9 cellular contexts compared by ENCODE assay signal in genomic region chr13:100269837-100270236, GRCh38.
DNase-seq lines count a peak whose midpoint lies in the region; ATAC-seq and TF ChIP-seq lines count a peak whose summit lies in the region.
"Had no signal": no experiment of that assay in that cellular context is flagged by ENCODE, and none has a peak within 500 bp of the region (broad histone marks: within the 10 kb centered on the region; RNA-seq: fewer than 3 reads in every experiment).

No MANE protein-coding gene starts in this region.

- no peak overlapping the region for H3K9ac ChIP-seq in PC-3 (ENCODE audit: low read length)
- H3K9ac ChIP-seq in fibroblast of lung (ENCODE audit: insufficient read depth, low read length): no peak overlapping the region
- H3K9ac ChIP-seq in Karpas-422 (ENCODE audit: low read length): no peak overlapping the region

- no peak overlapping the region for H3K4me3 Mint-ChIP-seq in nephron progenitor cell
- H3K4me3 Mint-ChIP-seq: CD4-positive, CD25-positive, alpha-beta regulatory T cell had no signal

- peak; percentile 55 for DNase-seq in AG08395 (ENCODE audit: low spot score)
- DNase-seq in PC-3: peak; percentile 27
- peak; percentile 61 to 89 for DNase-seq in fibroblast of lung (ENCODE audit: low read depth in 2 of 2)
- no peak for DNase-seq in nephron progenitor cell
- DNase-seq in mesenteric fat pad (ENCODE audit: low spot score): no peak
- no peak for DNase-seq in kidney glomerular epithelial cell (lab: John Stamatoyannopoulos, UW)
- DNase-seq in NCI-H526 treated with DMSO at 0.1 percent for 48 hours (lab: John Stamatoyannopoulos, UW): no peak
- DNase-seq in Karpas-422: no peak
- DNase-seq: CD4-positive, CD25-positive, alpha-beta regulatory T cell had no signal

- H3K27me3 Mint-ChIP-seq in nephron progenitor cell (ENCODE audit: low read depth, poor library complexity): no peaks in the 10 kb centered on the region
- H3K27me3 Mint-ChIP-seq: CD4-positive, CD25-positive, alpha-beta regulatory T cell had no signal

- H3K4me1 ChIP-seq in PC-3 (ENCODE audit: insufficient read depth, low read length): no peaks in the 10 kb centered on the region
- H3K4me1 ChIP-seq in fibroblast of lung (ENCODE audit: control insufficient read depth, extremely low read depth, insufficient read depth, low read length): no peaks in the 10 kb centered on the region
- no peaks in the 10 kb centered on the region for H3K4me1 ChIP-seq in Karpas-422 (ENCODE audit: low read length)

- H3K4me2 ChIP-seq in PC-3 (ENCODE audit: low read length) (no peak overlapping the region), fibroblast of lung (ENCODE audit: extremely low read depth, insufficient read depth, low read length) (no peak overlapping the region), Karpas-422 (ENCODE audit: low read depth, low read length, poor library complexity, severe bottlenecking) (no peak overlapping the region)

- no peak overlapping the region for H2AFZ ChIP-seq in PC-3 (ENCODE audit: low read length)
- H2AFZ ChIP-seq in fibroblast of lung (ENCODE audit: low read length): peak overlapping the region; percentile 15
- no peak overlapping the region for H2AFZ ChIP-seq in Karpas-422 (ENCODE audit: low read length)

- no TSS peak for BruUV-seq in PC-3 (replicated peaks; lab: Mats Ljungman, UMichigan)

- H3K79me2 ChIP-seq in PC-3 (ENCODE audit: low read length): no peaks in the 10 kb centered on the region
- H3K79me2 ChIP-seq in fibroblast of lung (ENCODE audit: control insufficient read depth, insufficient read depth, low read length): no peaks in the 10 kb centered on the region
- H3K79me2 ChIP-seq in Karpas-422 (ENCODE audit: low read length): no peaks in the 10 kb centered on the region

- H3K27me3 ChIP-seq in PC-3 (ENCODE audit: low read length) (no peaks in the 10 kb centered on the region), fibroblast of lung (ENCODE audit: control insufficient read depth, insufficient read depth, low read length) (no peaks in the 10 kb centered on the region), Karpas-422 (ENCODE audit: low read length) (no peaks in the 10 kb centered on the region)

- no peaks in the 10 kb centered on the region for H3K36me3 ChIP-seq in PC-3 (ENCODE audit: low read depth, low read length)
- no peaks in the 10 kb centered on the region for H3K36me3 ChIP-seq in fibroblast of lung (ENCODE audit: control insufficient read depth, insufficient read depth, low read length)
- no peaks in the 10 kb centered on the region for H3K36me3 ChIP-seq in Karpas-422 (ENCODE audit: insufficient read depth, low read length)

- no peaks in the 10 kb centered on the region for H3K4me1 Mint-ChIP-seq in nephron progenitor cell
- H3K4me1 Mint-ChIP-seq: CD4-positive, CD25-positive, alpha-beta regulatory T cell had no signal

- no peaks in the 10 kb centered on the region for H3F3A ChIP-seq in PC-3 (ENCODE audit: low read length, unreplicated experiment)

- ATAC-seq in PC-3: peak; percentile 29

- no peaks in the 10 kb centered on the region for H3K9me3 ChIP-seq in PC-3 (ENCODE audit: low read length)
- no peaks in the 10 kb centered on the region for H3K9me3 ChIP-seq in fibroblast of lung (ENCODE audit: control insufficient read depth, insufficient read depth, low read depth, low read length)
- H3K9me3 ChIP-seq in Karpas-422 (ENCODE audit: low read length): no peaks in the 10 kb centered on the region

- H4K20me1 ChIP-seq in PC-3 (ENCODE audit: low read length) (no peaks in the 10 kb centered on the region), fibroblast of lung (ENCODE audit: control insufficient read depth, extremely low read depth, insufficient read depth, low read length) (no peaks in the 10 kb centered on the region), Karpas-422 (ENCODE audit: insufficient read depth, low read depth, low read length) (no peaks in the 10 kb centered on the region)

- no peak overlapping the region for H3K4me3 ChIP-seq in PC-3 (ENCODE audit: low read length)
- H3K4me3 ChIP-seq in fibroblast of lung (replicated peaks in 1 of 4; ENCODE audit: control extremely low read depth in 1 of 4, insufficient read depth in 1 of 4, low read depth in 3 of 4, low read length in 4 of 4): no peak overlapping the region
- H3K4me3 ChIP-seq in Karpas-422 (ENCODE audit: low read length): no peak overlapping the region

- H3K9me2 ChIP-seq in PC-3 (replicated peaks; ENCODE audit: low read length) (no peaks in the 10 kb centered on the region), Karpas-422 (replicated peaks; ENCODE audit: insufficient read depth, low read length) (no peaks in the 10 kb centered on the region)

- peaks cover 42% of the 10 kb centered on the region for H3K36me3 Mint-ChIP-seq in nephron progenitor cell (ENCODE audit: low read depth)

- H3K9me3 Mint-ChIP-seq in nephron progenitor cell: no peaks in the 10 kb centered on the region

- intact Hi-C loops in PC-3 (cut with micrococcal nuclease): no loop called here

- TF ChIP-seq CTCF in PC-3 (conservative IDR thresholded peaks at IDR 0.05; ENCODE audit: low read depth, low read length): no peak
- TF ChIP-seq CTCF in fibroblast of lung (conservative IDR thresholded peaks at IDR 0.05 in 1 of 2, IDR thresholded peaks at IDR 0.05 in 1 of 2; ENCODE audit: low read depth in 1 of 2, low read length in 2 of 2): no peak
- no peak for TF ChIP-seq CTCF in nephron progenitor cell (IDR thresholded peaks at IDR 0.05)

- H3K27ac Mint-ChIP-seq in nephron progenitor cell: peak overlapping the region; percentile 76
- H3K27ac Mint-ChIP-seq: CD4-positive, CD25-positive, alpha-beta regulatory T cell had no signal

- no peak overlapping the region for H3K27ac ChIP-seq in PC-3 (ENCODE audit: low read length)
- no peak overlapping the region for H3K27ac ChIP-seq in fibroblast of lung (ENCODE audit: insufficient read depth, low read length)
- no peak overlapping the region for H3K27ac ChIP-seq in Karpas-422 (ENCODE audit: low read length)

- POLR2A ChIA-PET in PC-3 (lab: Charles Lee; ENCODE audit: unreplicated experiment): no interaction called here

- CTCF ChIA-PET in PC-3 (lab: Charles Lee): no interaction called here

Comparison
In these comparisons a context has a peak if more than half of its experiments do, and no peak if none do; other contexts are left out.
1. DNase-seq: peak in AG08395 (single experiment), PC-3 (single experiment) and fibroblast of lung (2 of 2); none in nephron progenitor cell (single experiment), mesenteric fat pad (single experiment), kidney glomerular epithelial cell (single experiment), NCI-H526 treated with DMSO at 0.1 percent for 48 hours (single experiment) and Karpas-422 (single experiment).